In genomic region chr18:47756364-47757016, GRCh38 we compare ENCODE assay signal across 8 cellular contexts.
A peak's percentile ranks its signal among the peaks of the same experiment; 100 is the strongest.
DNase-seq lines count a peak whose midpoint lies in the region; ATAC-seq, FAIRE-seq and TF ChIP-seq lines count a peak whose summit lies in the region.

No MANE protein-coding gene starts in this region.

- peak; percentile 96 for TF ChIP-seq CTCF in VCaP (conservative IDR thresholded peaks at IDR 0.05)
- peak; percentile 76 for TF ChIP-seq CTCF in coronary artery (IDR thresholded peaks at IDR 0.05)
- TF ChIP-seq CTCF in lower lobe of right lung (IDR thresholded peaks at IDR 0.05) = peak; percentile 89

- H3K9me3 ChIP-seq in lower lobe of right lung = peaks cover 6% of the 10 kb centered on the region

- peak; percentile 79 to 82 for ATAC-seq in lower lobe of right lung
- no peak for ATAC-seq in HG02759 (IDR thresholded peaks at IDR 0.05; ENCODE audit: unreplicated experiment)

- intact Hi-C loops in lower lobe of right lung (cut with DNase I) = no loop called here

- no peak overlapping the region for H3K4me3 ChIP-seq in coronary artery
- no peak overlapping the region for H3K4me3 ChIP-seq in lower lobe of right lung

- no peak overlapping the region for H3K27ac ChIP-seq in VCaP
- no peak overlapping the region for H3K27ac ChIP-seq in coronary artery
- no peak overlapping the region for H3K27ac ChIP-seq in lower lobe of right lung

- H3K27me3 ChIP-seq in lower lobe of right lung (ENCODE audit: low read depth) = no peaks in the 10 kb centered on the region

- peak; percentile 68 for FAIRE-seq in GM19239 (lab: Jason Lieb, UNC)

- H3K4me1 ChIP-seq in lower lobe of right lung = no peaks in the 10 kb centered on the region

- no peaks in the 10 kb centered on the region for H3K36me3 ChIP-seq in lower lobe of right lung

- DNase-seq in AG20443 (ENCODE audit: low spot score) = peak; percentile 71
- peak; percentile 29 for DNase-seq in GM19239 (ENCODE audit: insufficient read length, low spot score)
- DNase-seq in NCI-H1930 (lab: John Stamatoyannopoulos, UW) = peak; percentile 58 to 70
- DNase-seq in coronary artery (ENCODE audit: low spot score) = no peak
- peak; percentile 74 for DNase-seq in lower lobe of right lung
- peak; percentile 26 for DNase-seq in stimulated activated CD8-positive, alpha-beta memory T cell treated with anti-CD3 and anti-CD28 coated beads, Interleukin-7, amount 100 ng/mL, for 24 hours (ENCODE audit: low read depth)
